Comparison of ENCODE assay signal across 11 cellular contexts in genomic region chr12:6089041-6089823, GRCh38. TPM values are rescaled to one million over a fixed set of nuclear protein-coding genes. Genes with fewer than 3 reads are reported as not detected.
A peak's percentile ranks its signal among the peaks of the same experiment; 100 is the strongest.
DNase-seq lines count a peak whose midpoint lies in the region; ATAC-seq and TF ChIP-seq lines count a peak whose summit lies in the region.
"Had no signal": no experiment of that assay in that cellular context is flagged by ENCODE, and none has a peak within 500 bp of the region (broad histone marks: within the 10 kb centered on the region; RNA-seq: fewer than 3 reads in every experiment).

No MANE protein-coding gene starts in this region.

- POLR2A ChIA-PET in naive thymus-derived CD8-positive, alpha-beta T cell (lab: Charles Lee): interaction anchor here (0.6 kb wide), 1 partner anchor 38 kb away, joined by 3 read pairs; no protein-coding TSS in a partner anchor

- peaks cover 24% of the 10 kb centered on the region for H3K4me1 Mint-ChIP-seq in stimulated activated naive CD8-positive, alpha-beta T cell treated with anti-CD3 and anti-CD28 coated beads, Interleukin-15, amount 100 ng/mL, for 72 hours
- H3K4me1 Mint-ChIP-seq in naive thymus-derived CD8-positive, alpha-beta T cell: peaks cover 7 to 11% (median 9%) of the 10 kb centered on the region in 4 donors
- no peaks in the 10 kb centered on the region for H3K4me1 Mint-ChIP-seq in T-helper 2 cell treated with Interferon-gamma antibody and Interleukin-4, amounts not matched to agents 5 μg/mL and 100 μg/mL, for 36 hours (ENCODE audit: low read depth)
- H3K4me1 Mint-ChIP-seq: activated CD4-positive, alpha-beta T cell treated with anti-CD3 and anti-CD28 coated beads, Interleukin-2, amount 10 ng/mL, durations not matched to agents 7 days and 5 days had no signal

- no peaks in the 10 kb centered on the region for H3K36me3 Mint-ChIP-seq in naive thymus-derived CD8-positive, alpha-beta T cell
- no peaks in the 10 kb centered on the region for H3K36me3 Mint-ChIP-seq in T-helper 2 cell treated with Interferon-gamma antibody and Interleukin-4, amounts not matched to agents 5 μg/mL and 100 μg/mL, for 36 hours (ENCODE audit: low read depth)

- no peak for DNase-seq in stimulated activated naive CD8-positive, alpha-beta T cell treated with anti-CD3 and anti-CD28 coated beads, Interleukin-15, Interleukin-2, amounts not matched to agents 100 U/mL and 50 U/mL, for 24 hours
- no peak for DNase-seq in stimulated activated naive CD8-positive, alpha-beta T cell treated with anti-CD3 and anti-CD28 coated beads, Interleukin-15, amount 100 ng/mL, for 72 hours
- no peak for DNase-seq in RWPE2 (ENCODE audit: low spot score)
- DNase-seq in kidney tubule cell (ENCODE audit: low spot score): peak; percentile 89
- no peak for DNase-seq in vagina (ENCODE audit: extremely low spot score in 2 of 2)
- DNase-seq in NCI-H1436 treated with DMSO at 0.1 percent for 48 hours (lab: John Stamatoyannopoulos, UW): no peak
- DNase-seq in naive thymus-derived CD8-positive, alpha-beta T cell: no peak
- DNase-seq in T-helper 2 cell treated with Interferon-gamma antibody and Interleukin-4, amounts not matched to agents 5 μg/mL and 100 μg/mL, for 36 hours (ENCODE audit: low spot score): no peak
- DNase-seq: activated CD4-positive, alpha-beta T cell treated with anti-CD3 and anti-CD28 coated beads, Interleukin-2, amount 10 ng/mL, durations not matched to agents 7 days and 5 days; effector CD4-positive, alpha-beta T cell had no signal

- H3K27me3 Mint-ChIP-seq in stimulated activated naive CD8-positive, alpha-beta T cell treated with anti-CD3 and anti-CD28 coated beads, Interleukin-15, amount 100 ng/mL, for 72 hours: peaks cover 11% of the 10 kb centered on the region
- peaks cover 4 to 14% (median 9%) of the 10 kb centered on the region in 5 donors for H3K27me3 Mint-ChIP-seq in naive thymus-derived CD8-positive, alpha-beta T cell
- peaks cover 9% of the 10 kb centered on the region for H3K27me3 Mint-ChIP-seq in T-helper 2 cell treated with Interferon-gamma antibody and Interleukin-4, amounts not matched to agents 5 μg/mL and 100 μg/mL, for 36 hours (ENCODE audit: low read depth)

- peak; percentile 57 for ATAC-seq in stimulated activated naive CD8-positive, alpha-beta T cell treated with anti-CD3 and anti-CD28 coated beads, Interleukin-15, Interleukin-2, amounts not matched to agents 100 U/mL and 50 U/mL, for 24 hours
- ATAC-seq in stimulated activated naive CD8-positive, alpha-beta T cell treated with anti-CD3 and anti-CD28 coated beads, Interleukin-15, amount 100 ng/mL, for 72 hours: no peak
- peak; percentile 47 for ATAC-seq in RWPE2 (ENCODE audit: low read depth)
- no peak for ATAC-seq in naive thymus-derived CD8-positive, alpha-beta T cell

- TF ChIP-seq POLR2A in vagina (IDR thresholded peaks at IDR 0.05): no peak

- peaks cover 44% of the 10 kb centered on the region for H3K4me1 ChIP-seq in RWPE2 (ENCODE audit: insufficient read depth, poor library complexity, severe bottlenecking)
- H3K4me1 ChIP-seq in vagina: peaks cover 59% of the 10 kb centered on the region

- H3K27ac ChIP-seq in RWPE2 (ENCODE audit: poor library complexity, severe bottlenecking): peak overlapping the region; percentile 37
- peak overlapping the region; percentile 39 for H3K27ac ChIP-seq in vagina
- H3K27ac ChIP-seq: BLaER1 treated with 17β-estradiol and CSF1 and Interleukin-3, amounts not matched to agents 10 nM and 100 nM had no signal

- no peaks in the 10 kb centered on the region for H3K9me3 Mint-ChIP-seq in stimulated activated naive CD8-positive, alpha-beta T cell treated with anti-CD3 and anti-CD28 coated beads, Interleukin-15, amount 100 ng/mL, for 72 hours
- H3K9me3 Mint-ChIP-seq in naive thymus-derived CD8-positive, alpha-beta T cell: no peaks in the 10 kb centered on the region
- H3K9me3 Mint-ChIP-seq in T-helper 2 cell treated with Interferon-gamma antibody and Interleukin-4, amounts not matched to agents 5 μg/mL and 100 μg/mL, for 36 hours: no peaks in the 10 kb centered on the region
- H3K9me3 Mint-ChIP-seq: activated CD4-positive, alpha-beta T cell treated with anti-CD3 and anti-CD28 coated beads, Interleukin-2, amount 10 ng/mL, durations not matched to agents 7 days and 5 days had no signal

- H3K27me3 ChIP-seq in RWPE2 (ENCODE audit: insufficient read depth, poor library complexity, severe bottlenecking) (no peaks in the 10 kb centered on the region), vagina (no peaks in the 10 kb centered on the region)
- H3K27me3 ChIP-seq: BLaER1 treated with 17β-estradiol and CSF1 and Interleukin-3, amounts not matched to agents 10 nM and 100 nM had no signal

- TF ChIP-seq CTCF in RWPE2 (IDR thresholded peaks at IDR 0.05; ENCODE audit: poor library complexity, severe bottlenecking) (no peak), vagina (IDR thresholded peaks at IDR 0.05) (no peak)

- intact Hi-C loops in vagina (cut with DNase I): no loop called here

- no peak overlapping the region for H3K4me3 Mint-ChIP-seq in stimulated activated naive CD8-positive, alpha-beta T cell treated with anti-CD3 and anti-CD28 coated beads, Interleukin-15, amount 100 ng/mL, for 72 hours
- no peak overlapping the region for H3K4me3 Mint-ChIP-seq in naive thymus-derived CD8-positive, alpha-beta T cell
- H3K4me3 Mint-ChIP-seq in T-helper 2 cell treated with Interferon-gamma antibody and Interleukin-4, amounts not matched to agents 5 μg/mL and 100 μg/mL, for 36 hours: no peak overlapping the region
- H3K4me3 Mint-ChIP-seq: activated CD4-positive, alpha-beta T cell treated with anti-CD3 and anti-CD28 coated beads, Interleukin-2, amount 10 ng/mL, durations not matched to agents 7 days and 5 days had no signal

- H3K9me3 ChIP-seq in RWPE2 (ENCODE audit: severe bottlenecking) (no peaks in the 10 kb centered on the region), vagina (no peaks in the 10 kb centered on the region)
- H3K9me3 ChIP-seq: BLaER1 treated with 17β-estradiol and CSF1 and Interleukin-3, amounts not matched to agents 10 nM and 100 nM had no signal

- H3K27ac Mint-ChIP-seq in stimulated activated naive CD8-positive, alpha-beta T cell treated with anti-CD3 and anti-CD28 coated beads, Interleukin-15, amount 100 ng/mL, for 72 hours: no peak overlapping the region
- peak overlapping the region in 1 of 10 donors; percentile 54 for H3K27ac Mint-ChIP-seq in naive thymus-derived CD8-positive, alpha-beta T cell
- no peak overlapping the region for H3K27ac Mint-ChIP-seq in T-helper 2 cell treated with Interferon-gamma antibody and Interleukin-4, amounts not matched to agents 5 μg/mL and 100 μg/mL, for 36 hours
- H3K27ac Mint-ChIP-seq: activated CD4-positive, alpha-beta T cell treated with anti-CD3 and anti-CD28 coated beads, Interleukin-2, amount 10 ng/mL, durations not matched to agents 7 days and 5 days had no signal

- H3K4me3 ChIP-seq in RWPE2 (ENCODE audit: severe bottlenecking): no peak overlapping the region
- no peak overlapping the region for H3K4me3 ChIP-seq in vagina
- H3K4me3 ChIP-seq: BLaER1 treated with 17β-estradiol and CSF1 and Interleukin-3, amounts not matched to agents 10 nM and 100 nM had no signal

- no peaks in the 10 kb centered on the region for H3K36me3 ChIP-seq in RWPE2 (ENCODE audit: low read depth)
- no peaks in the 10 kb centered on the region for H3K36me3 ChIP-seq in vagina
- H3K36me3 ChIP-seq: BLaER1 treated with 17β-estradiol and CSF1 and Interleukin-3, amounts not matched to agents 10 nM and 100 nM had no signal

RNA-seq across cellular contexts. Expression of gene VWF, which starts 35.2 kb away (rescaled TPM):
- 334 TPM for total RNA-seq in vagina
- total RNA-seq in naive thymus-derived CD8-positive, alpha-beta T cell: under 1 TPM; 0.08 to 0.60 TPM
- not detected for polyA plus RNA-seq in naive thymus-derived CD8-positive, alpha-beta T cell
- total RNA-seq: activated CD4-positive, alpha-beta T cell treated with anti-CD3 and anti-CD28 coated beads, Interleukin-2, amount 10 ng/mL, durations not matched to agents 7 days and 5 days had no signal

Comparison
In these comparisons a context has a peak if more than half of its experiments do, and no peak if none do; other contexts are left out.
1. ATAC-seq: peak in stimulated activated naive CD8-positive, alpha-beta T cell treated with anti-CD3 and anti-CD28 coated beads, Interleukin-15, Interleukin-2, amounts not matched to agents 100 U/mL and 50 U/mL, for 24 hours (single experiment) and RWPE2 (single experiment); none in stimulated activated naive CD8-positive, alpha-beta T cell treated with anti-CD3 and anti-CD28 coated beads, Interleukin-15, amount 100 ng/mL, for 72 hours (single experiment) and naive thymus-derived CD8-positive, alpha-beta T cell (0 of 2).
2. RNA of gene VWF, which starts 35.2 kb away (total RNA-seq): 334 TPM in vagina (single experiment); 0.08 to 0.60 TPM in naive thymus-derived CD8-positive, alpha-beta T cell; every median in the first group is over 100 times any median in the second.